9 cellular contexts compared by ENCODE assay signal in genomic region chr22:44182591-44183588, GRCh38. TPM values are rescaled to one million over a fixed set of nuclear protein-coding genes. Genes with fewer than 3 reads are reported as not detected.
DNase-seq lines count a peak whose midpoint lies in the region; ATAC-seq and TF ChIP-seq lines count a peak whose summit lies in the region.
"Had no signal": no experiment of that assay in that cellular context is flagged by ENCODE, and none has a peak within 500 bp of the region (broad histone marks: within the 10 kb centered on the region; RNA-seq: fewer than 3 reads in every experiment).

No MANE protein-coding gene starts in this region.

- H3K36me3 Mint-ChIP-seq in neural progenitor cell: no peaks in the 10 kb centered on the region

- no peak overlapping the region for H3K4me3 ChIP-seq in neural progenitor cell

- H3F3A ChIP-seq in neural progenitor cell (ENCODE audit: low read depth): peaks cover 23% of the 10 kb centered on the region

- no peak overlapping the region for H3K27ac Mint-ChIP-seq in neural progenitor cell

- peaks cover 20% of the 10 kb centered on the region for H3K4me1 Mint-ChIP-seq in neural progenitor cell

- TF ChIP-seq POLR2A in GM18951 (IDR thresholded peaks at IDR 0.05; ENCODE audit: extremely low read depth, insufficient read depth, insufficient read length): peak; percentile 55

- in situ Hi-C loops in GM18951 (cut with MboI; ENCODE audit: low sequenced_read_pairs, unreplicated experiment): no loop called here
- in situ Hi-C loops in G401 (cut with HindIII; ENCODE audit: low sequenced_read_pairs): no loop called here

- no peaks in the 10 kb centered on the region for H3K79me2 ChIP-seq in neural progenitor cell (ENCODE audit: low read depth)

- H3K4me2 ChIP-seq in neural progenitor cell: no peak overlapping the region

- no peak overlapping the region for H3K4me3 Mint-ChIP-seq in neural progenitor cell
- H3K4me3 Mint-ChIP-seq: neural crest cell had no signal

- H3K9me3 Mint-ChIP-seq in neural progenitor cell: no peaks in the 10 kb centered on the region
- H3K9me3 Mint-ChIP-seq: neural crest cell had no signal

- H2AFZ ChIP-seq in neural progenitor cell (replicated peaks): no peak overlapping the region

- H4K20me1 ChIP-seq in neural progenitor cell (ENCODE audit: low read depth): no peaks in the 10 kb centered on the region

- no peak overlapping the region for H3K27ac ChIP-seq in neural progenitor cell

- no peak overlapping the region for H3K9ac ChIP-seq in neural progenitor cell

- no peak for TF ChIP-seq CTCF in neural progenitor cell (IDR thresholded peaks at IDR 0.05)

- peak; percentile 56 for DNase-seq in activated CD4-positive, CD25-positive, alpha-beta regulatory T cell treated with anti-CD3 and anti-CD28 coated beads, Interleukin-2, amount 50 U/mL, for 72 hours
- DNase-seq in globus pallidus (ENCODE audit: low spot score) (peak; percentile 35), epidermal melanocyte (ENCODE audit: insufficient read length, low spot score) (no peak), neural progenitor cell (ENCODE audit: low spot score) (no peak), G401 (ENCODE audit: low spot score) (no peak)
- DNase-seq in stimulated activated CD4-positive, alpha-beta T cell treated with anti-CD3 and anti-CD28 coated beads, Interleukin-4, amount 100 ng/mL, for 48 hours (ENCODE audit: low read depth in 2 of 2): peak; percentile 22 to 28

- H3K36me3 ChIP-seq in neural progenitor cell: no peaks in the 10 kb centered on the region

- no peaks in the 10 kb centered on the region for H3K9me3 ChIP-seq in neural progenitor cell (ENCODE audit: low read depth)

- no peak for ATAC-seq in HG03378 (IDR thresholded peaks at IDR 0.05; ENCODE audit: unreplicated experiment)

- H3K27me3 Mint-ChIP-seq in neural progenitor cell (ENCODE audit: insufficient read depth, low read depth): peaks cover 5% of the 10 kb centered on the region

- H3K27me3 ChIP-seq in neural progenitor cell: no peaks in the 10 kb centered on the region

- peaks cover 28% of the 10 kb centered on the region for H3K4me1 ChIP-seq in neural progenitor cell

RNA-seq across cellular contexts. Expression of gene PARVG, which starts 2.2 kb away (rescaled TPM):
- total RNA-seq in neural progenitor cell (ENCODE audit: low replicate concordance): 0.15 TPM in 1 of 2 replicates, not detected in the other
- not detected in 2 replicates for total RNA-seq in G401 (2014; rRNA removed; shearing (Covaris generic))

Comparison
In these comparisons a context has a peak if more than half of its experiments do, and no peak if none do; other contexts are left out.
1. DNase-seq: peak in activated CD4-positive, CD25-positive, alpha-beta regulatory T cell treated with anti-CD3 and anti-CD28 coated beads, Interleukin-2, amount 50 U/mL, for 72 hours (single experiment), globus pallidus (single experiment) and stimulated activated CD4-positive, alpha-beta T cell treated with anti-CD3 and anti-CD28 coated beads, Interleukin-4, amount 100 ng/mL, for 48 hours (2 of 2); none in epidermal melanocyte (single experiment), neural progenitor cell (single experiment) and G401 (single experiment).